ENCODE assay signal across 14 cellular contexts in genomic region chr12:45879363-45879895, GRCh38.
DNase-seq lines count a peak whose midpoint lies in the region; ATAC-seq and TF ChIP-seq lines count a peak whose summit lies in the region.
"Had no signal": no experiment of that assay in that cellular context is flagged by ENCODE, and none has a peak within 500 bp of the region (broad histone marks: within the 10 kb centered on the region; RNA-seq: fewer than 3 reads in every experiment).

No MANE protein-coding gene starts in this region.

- H3K4me3 ChIP-seq in aorta (ENCODE audit: low read length in 2 of 2): no peak overlapping the region
- H3K4me3 ChIP-seq in left lung: no peak overlapping the region
- H3K4me3 ChIP-seq: tibial artery had no signal

- no peaks in the 10 kb centered on the region for H3K27me3 ChIP-seq in aorta (ENCODE audit: control insufficient read depth in 1 of 2, insufficient read depth in 2 of 2, low read length in 1 of 2)
- H3K27me3 ChIP-seq in left lung: no peaks in the 10 kb centered on the region
- H3K27me3 ChIP-seq: tibial artery had no signal

- peak; percentile 3 for DNase-seq in NCI-H2227 treated with DMSO at 0.1 percent for 48 hours (lab: John Stamatoyannopoulos, UW)
- no peak for DNase-seq in NCI-H2227 (lab: John Stamatoyannopoulos, UW; ENCODE audit: unreplicated experiment)
- DNase-seq in NCI-H69 (lab: John Stamatoyannopoulos, UW): peak; percentile 42
- no peak for DNase-seq in effector memory CD8-positive, alpha-beta T cell
- DNase-seq in nephron progenitor cell: no peak
- DNase-seq in dedifferentiated amniotic fluid mesenchymal stem cell (ENCODE audit: extremely low spot score): no peak
- no peak for DNase-seq in aorta
- DNase-seq in left lung: no peak
- DNase-seq: Caco-2, cortex of kidney, HCEC 1CT, islet precursor cell, NCI-H2171 treated with DMSO at 0.1 percent for 48 hours, tibial artery had no signal

- H3K36me3 Mint-ChIP-seq in effector memory CD8-positive, alpha-beta T cell (ENCODE audit: insufficient read depth): peaks cover 15% of the 10 kb centered on the region
- peaks cover 97% of the 10 kb centered on the region for H3K36me3 Mint-ChIP-seq in nephron progenitor cell (ENCODE audit: low read depth)

- no peak for ATAC-seq in effector memory CD8-positive, alpha-beta T cell (replicated peaks)
- no peak for ATAC-seq in aorta (ENCODE audit: low FRiP score)
- no peak for ATAC-seq in left lung

- H3K4me1 ChIP-seq in aorta (ENCODE audit: control insufficient read depth in 1 of 2, insufficient read depth in 2 of 2, low read length in 2 of 2) (peaks cover 1 to 5% of the 10 kb centered on the region in 2 donors), left lung (peaks cover 0 to 11% of the 10 kb centered on the region in 2 donors)
- H3K4me1 ChIP-seq: Caco-2 had no signal

- no peaks in the 10 kb centered on the region for H3K27me3 Mint-ChIP-seq in effector memory CD8-positive, alpha-beta T cell
- peaks cover 3% of the 10 kb centered on the region for H3K27me3 Mint-ChIP-seq in nephron progenitor cell (ENCODE audit: low read depth, poor library complexity)

- H3K9me3 Mint-ChIP-seq in effector memory CD8-positive, alpha-beta T cell: no peaks in the 10 kb centered on the region
- peaks cover 20% of the 10 kb centered on the region for H3K9me3 Mint-ChIP-seq in nephron progenitor cell

- intact Hi-C loops in aorta (cut with DNase I) (no loop called here), left lung (cut with DNase I) (no loop called here)

- WGBS in aorta, 2 donors: 84 to 86% methylated on average over 2 of the region's 2 CpGs

- no peaks in the 10 kb centered on the region for H3K9me3 ChIP-seq in aorta (ENCODE audit: control insufficient read depth, low read length)
- no peaks in the 10 kb centered on the region for H3K9me3 ChIP-seq in left lung
- H3K9me3 ChIP-seq: Caco-2, tibial artery had no signal

- H3K27ac ChIP-seq in aorta (ENCODE audit: low read depth in 1 of 2, low read length in 2 of 2): no peak overlapping the region
- peak overlapping the region in 1 of 2 donors; percentile 57 for H3K27ac ChIP-seq in left lung
- H3K27ac ChIP-seq: tibial artery had no signal

- peak overlapping the region; percentile 91 to 97 for H3K27ac Mint-ChIP-seq in effector memory CD8-positive, alpha-beta T cell
- peak overlapping the region; percentile 79 for H3K27ac Mint-ChIP-seq in nephron progenitor cell

- H3K4me3 Mint-ChIP-seq in effector memory CD8-positive, alpha-beta T cell: peak overlapping the region; percentile 40 to 65
- no peak overlapping the region for H3K4me3 Mint-ChIP-seq in nephron progenitor cell

- peaks cover 39 to 54% of the 10 kb centered on the region in 2 donors for H3K4me1 Mint-ChIP-seq in effector memory CD8-positive, alpha-beta T cell (ENCODE audit: low read depth in 2 of 2)
- H3K4me1 Mint-ChIP-seq in nephron progenitor cell: peaks cover 22% of the 10 kb centered on the region

- peaks cover 0 to 6% of the 10 kb centered on the region in 2 donors for H3K36me3 ChIP-seq in aorta (ENCODE audit: control insufficient read depth in 1 of 2, insufficient read depth in 2 of 2, low read length in 1 of 2)
- H3K36me3 ChIP-seq in left lung: peaks cover 0 to 39% of the 10 kb centered on the region in 2 donors

- TF ChIP-seq CTCF in nephron progenitor cell (IDR thresholded peaks at IDR 0.05) (no peak), left lung (IDR thresholded peaks at IDR 0.05) (no peak)

Comparison
In these comparisons a context has a peak if more than half of its experiments do, and no peak if none do; other contexts are left out.
1. DNase-seq: peak in NCI-H2227 treated with DMSO at 0.1 percent for 48 hours (single experiment) and NCI-H69 (single experiment); none in NCI-H2227 (single experiment), effector memory CD8-positive, alpha-beta T cell (0 of 3), nephron progenitor cell (single experiment), dedifferentiated amniotic fluid mesenchymal stem cell (single experiment), aorta (0 of 2) and left lung (0 of 2).